8 cellular contexts compared by ENCODE assay signal in the genomic region with DNA sequence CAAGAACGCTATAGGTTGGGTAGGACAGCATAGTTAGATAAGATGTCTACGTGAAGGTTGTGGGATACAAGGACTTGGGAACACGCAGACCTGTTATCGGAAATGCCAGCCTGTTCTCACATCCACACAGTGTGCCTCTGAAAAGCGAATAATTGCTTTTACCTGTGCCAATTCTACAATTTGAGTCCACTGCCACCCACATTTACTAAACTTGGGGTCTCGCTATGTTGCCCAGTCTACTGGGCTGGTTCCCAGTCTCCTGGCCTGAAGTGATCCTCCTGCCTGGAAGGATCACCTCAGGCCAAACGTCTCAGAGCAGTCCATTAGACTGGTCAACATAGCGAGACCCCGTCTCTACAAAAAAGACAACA. TPM values are rescaled to one million over a fixed set of nuclear protein-coding genes. Genes with fewer than 3 reads are reported as not detected.
DNase-seq lines count a peak whose midpoint lies in the region; ATAC-seq and TF ChIP-seq lines count a peak whose summit lies in the region.

No MANE protein-coding gene starts in this region.

- peaks cover 5% of the 10 kb centered on the region for H3K36me3 ChIP-seq in A673 (ENCODE audit: insufficient read depth, low read length, poor library complexity, severe bottlenecking)
- H3K36me3 ChIP-seq in mucosa of stomach (ENCODE audit: control insufficient read depth, insufficient read depth, low read length): no peaks in the 10 kb centered on the region

- peak overlapping the region; percentile 97 to 100 (median 98) for H3K27ac Mint-ChIP-seq in IgD-negative memory B cell

- H3K27ac ChIP-seq in A673 (ENCODE audit: low read depth, low read length, poor library complexity, severe bottlenecking): peak overlapping the region; percentile 100
- H3K27ac ChIP-seq in caudate nucleus (ENCODE audit: low read depth, low read length): peak overlapping the region; percentile 100

- H3K4me1 Mint-ChIP-seq in IgD-negative memory B cell: peaks cover 13 to 21% (median 17%) of the 10 kb centered on the region in 3 donors

- H3K4me3 ChIP-seq in A673 (ENCODE audit: low read depth, low read length, poor library complexity, severe bottlenecking) (peak overlapping the region; percentile 99), mucosa of stomach (ENCODE audit: low read length) (peak overlapping the region; percentile 73)

- H3K27me3 ChIP-seq in A673 (replicated peaks; ENCODE audit: insufficient read depth, low read depth, low read length, poor library complexity) (no peaks in the 10 kb centered on the region), mucosa of stomach (ENCODE audit: control insufficient read depth, insufficient read depth, low read length) (no peaks in the 10 kb centered on the region)

- H3K4me1 ChIP-seq in A673 (ENCODE audit: insufficient read depth, low read length, poor library complexity, severe bottlenecking) (peaks cover 5% of the 10 kb centered on the region), mucosa of stomach (ENCODE audit: control insufficient read depth, insufficient read depth, low read length) (peaks cover 4% of the 10 kb centered on the region)

- H3K36me3 Mint-ChIP-seq in IgD-negative memory B cell: no peaks in the 10 kb centered on the region

- H3K9me3 Mint-ChIP-seq in IgD-negative memory B cell: no peaks in the 10 kb centered on the region

- peak overlapping the region; percentile 96 to 98 (median 96) for H3K4me3 Mint-ChIP-seq in IgD-negative memory B cell

- ATAC-seq in esophagus mucosa: no peak

- peak overlapping the region; percentile 90 for H3K9ac ChIP-seq in mucosa of stomach (ENCODE audit: low read length)

- POLR2A ChIA-PET in A673 (lab: Charles Lee; ENCODE audit: low non-redundant PET): no interaction called here

- no peaks in the 10 kb centered on the region for H3K27me3 Mint-ChIP-seq in IgD-negative memory B cell

- DNase-seq in A673 (ENCODE audit: low spot score) (no peak), caudate nucleus (lab: John Stamatoyannopoulos, UW) (peak in 1 of 61 donors; percentile 6), OCI-M2 (lab: John Stamatoyannopoulos, UW; ENCODE audit: unreplicated experiment) (no peak), NCI-H1092 (lab: John Stamatoyannopoulos, UW) (no peak)
- no peak for DNase-seq in activated CD4-positive, alpha-beta T cell treated with anti-CD3 and anti-CD28 coated beads, Interleukin-2, amount 50 U/mL, for 1 hour

- TSS peak; percentile 99 for BruUV-seq in A673 (replicated peaks; lab: Mats Ljungman, UMichigan)

- intact Hi-C loops in A673 (cut with micrococcal nuclease; ENCODE audit: unreplicated experiment): no loop called here

- CTCF ChIA-PET in A673 (lab: Charles Lee): interaction anchor here (0.5 kb wide), 1 partner anchor 61 kb away, joined by 6 read pairs; no protein-coding TSS in a partner anchor

- no peaks in the 10 kb centered on the region for H3K9me3 ChIP-seq in A673 (ENCODE audit: low read depth, low read length, poor library complexity, severe bottlenecking)
- no peaks in the 10 kb centered on the region for H3K9me3 ChIP-seq in mucosa of stomach (ENCODE audit: control insufficient read depth, low read length)

- TF ChIP-seq CTCF in A673 (conservative IDR thresholded peaks at IDR 0.05; ENCODE audit: low read depth, low read length): no peak

RNA-seq across cellular contexts. Expression of a gene that starts 0.8 kb away (rescaled TPM):
- total RNA-seq in A673 (2021): 27.3 and 32.7 TPM in 2 replicates
- 7.4 TPM for polyA plus RNA-seq in IgD-negative memory B cell
- 20.6 TPM for total RNA-seq in esophagus mucosa
